ENCODE assay signal across 19 cellular contexts in genomic region chr11:70926543-70926942, GRCh38.
"Had no signal": no experiment of that assay in that cellular context is flagged by ENCODE, and none has a peak within 500 bp of the region (broad histone marks: within the 10 kb centered on the region; RNA-seq: fewer than 3 reads in every experiment).

No MANE protein-coding gene starts in this region.

- H3K27ac Mint-ChIP-seq: dendritic cell treated with granulocyte-macrophage colony-stimulating factor and Interleukin-4, amounts not matched to agents 40 ng/mL and 50 ng/mL, for 4 days; naive thymus-derived CD4-positive, alpha-beta T cell; nephron progenitor cell had no signal

- H3K36me3 ChIP-seq: neutrophil, sigmoid colon, suprapubic skin, thyroid gland, upper lobe of left lung had no signal

- DNase-seq: erythroblast; foreskin keratinocyte; left colon; left ventricle myocardium superior; naive thymus-derived CD4-positive, alpha-beta T cell; nephron progenitor cell; retina; sigmoid colon; small intestine; stimulated activated CD4-positive, alpha-beta T cell treated with anti-CD3 and anti-CD28 coated beads, Interleukin-12 subunit alpha, Interleukin-12 subunit beta, amount 100 ng/mL, for 4 hours; stimulated activated CD4-positive, alpha-beta T cell treated with anti-CD3 and anti-CD28 coated beads, Interleukin-2, amount 100 ng/mL, for 48 hours; stimulated activated naive CD4-positive, alpha-beta T cell treated with Interleukin-2 at 50 U/mL for 16 hours; thyroid gland; upper lobe of left lung had no signal

- H3K4me1 Mint-ChIP-seq: naive thymus-derived CD4-positive, alpha-beta T cell; nephron progenitor cell had no signal

- H3K27ac ChIP-seq: foreskin keratinocyte, hepatocyte, neutrophil, psoas muscle, suprapubic skin, thyroid gland, upper lobe of left lung had no signal

- H3K4me1 ChIP-seq: foreskin keratinocyte, psoas muscle, sigmoid colon, suprapubic skin, thyroid gland, upper lobe of left lung had no signal

- H3K9me3 ChIP-seq: neutrophil, thyroid gland had no signal

- ATAC-seq: foreskin keratinocyte; left colon; left ventricle myocardium superior; naive thymus-derived CD4-positive, alpha-beta T cell; psoas muscle had no signal

- H3K4me3 Mint-ChIP-seq: dendritic cell treated with granulocyte-macrophage colony-stimulating factor and Interleukin-4, amounts not matched to agents 40 ng/mL and 50 ng/mL, for 4 days; naive thymus-derived CD4-positive, alpha-beta T cell; nephron progenitor cell had no signal

- H3K27me3 ChIP-seq: foreskin keratinocyte, hepatocyte, neutrophil, sigmoid colon, thyroid gland, upper lobe of left lung had no signal

- H3K4me2 ChIP-seq: hepatocyte had no signal

- H3K4me3 ChIP-seq: hepatocyte, psoas muscle, sigmoid colon, suprapubic skin, thyroid gland, upper lobe of left lung had no signal

- H3K27me3 Mint-ChIP-seq: dendritic cell treated with granulocyte-macrophage colony-stimulating factor and Interleukin-4, amounts not matched to agents 40 ng/mL and 50 ng/mL, for 4 days had no signal

- H2AFZ ChIP-seq: hepatocyte had no signal
